In the genomic region with DNA sequence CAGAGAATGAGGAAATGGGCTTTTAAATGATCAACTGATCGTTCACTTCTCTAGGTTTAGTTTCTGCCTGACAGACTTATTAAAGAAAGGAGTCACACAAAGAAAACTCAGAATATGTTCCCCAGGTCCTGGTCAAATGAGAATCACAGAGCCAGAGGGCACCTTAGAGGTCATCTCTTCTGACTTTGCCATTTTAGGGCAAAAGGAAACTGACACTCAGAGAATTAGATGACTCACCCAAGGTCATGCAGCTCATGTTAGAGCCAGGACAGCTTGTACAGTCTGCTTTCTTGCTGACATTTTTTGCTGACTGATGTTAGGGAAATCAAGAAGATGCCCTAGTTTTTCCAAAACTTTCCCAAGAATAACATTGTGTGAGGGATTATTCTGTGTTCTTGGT, we compare ENCODE assay signal across 21 cellular contexts.
DNase-seq lines count a peak whose midpoint lies in the region; ATAC-seq, FAIRE-seq and TF ChIP-seq lines count a peak whose summit lies in the region.
"Had no signal": no experiment of that assay in that cellular context is flagged by ENCODE, and none has a peak within 500 bp of the region (broad histone marks: within the 10 kb centered on the region; RNA-seq: fewer than 3 reads in every experiment).

No MANE protein-coding gene starts in this region.

- DNase-seq in bronchial epithelial cell (ENCODE audit: low read depth) (no peak), NCI-H2107 (lab: John Stamatoyannopoulos, UW) (no peak), HAP-1 (ENCODE audit: low spot score in 2 of 2) (no peak)
- DNase-seq: activated T-cell treated with anti-CD3 and anti-CD28 coated beads, Interleukin-2, amount 50 U/mL, for 4 hours; cortex of kidney; erythroblast; HFFc6; IMR-90; naive B cell; sigmoid colon had no signal

- no peaks in the 10 kb centered on the region for H3K4me1 ChIP-seq in HAP-1
- H3K4me1 ChIP-seq: sigmoid colon had no signal

- H3K36me3 ChIP-seq in bronchial epithelial cell (ENCODE audit: control insufficient read depth, insufficient read depth, low read length): no peaks in the 10 kb centered on the region
- H3K36me3 ChIP-seq in HAP-1 (replicated peaks): no peaks in the 10 kb centered on the region
- H3K36me3 ChIP-seq: sigmoid colon had no signal

- TF ChIP-seq CTCF in bronchial epithelial cell (IDR thresholded peaks at IDR 0.05; ENCODE audit: insufficient read depth, low read length, severe bottlenecking): no peak

- in situ Hi-C loops in HAP-1 (cut with MboI; ENCODE audit: low sequenced_read_pairs): no loop called here

- H3K4me3 ChIP-seq in bronchial epithelial cell (ENCODE audit: low read depth, low read length) (no peak overlapping the region), HAP-1 (no peak overlapping the region)
- H3K4me3 ChIP-seq: sigmoid colon, SK-N-MC had no signal

- H3K9me3 ChIP-seq in HAP-1: no peaks in the 10 kb centered on the region
- H3K9me3 ChIP-seq: sigmoid colon had no signal

- peak; percentile 7 for FAIRE-seq in bronchial epithelial cell (lab: Jason Lieb, UNC)
- FAIRE-seq: frontal cortex, GM12892 had no signal

- H3K27me3 ChIP-seq in bronchial epithelial cell (ENCODE audit: control insufficient read depth, insufficient read depth, low read length) (no peaks in the 10 kb centered on the region), HAP-1 (ENCODE audit: low read depth) (no peaks in the 10 kb centered on the region)
- H3K27me3 ChIP-seq: sigmoid colon had no signal

- ATAC-seq in GM18508 (IDR thresholded peaks at IDR 0.05; ENCODE audit: insufficient read depth, unreplicated experiment) (peak; percentile 88), GM21447 (IDR thresholded peaks at IDR 0.05; ENCODE audit: unreplicated experiment) (peak; percentile 70), HG03460 (IDR thresholded peaks at IDR 0.05; ENCODE audit: unreplicated experiment) (peak; percentile 75), GM21526 (IDR thresholded peaks at IDR 0.05; ENCODE audit: low FRiP score, unreplicated experiment) (no peak), GM21619 (IDR thresholded peaks at IDR 0.05; ENCODE audit: unreplicated experiment) (no peak)
- ATAC-seq: activated T-cell treated with anti-CD3 and anti-CD28 coated beads, Interleukin-2, amount 50 U/mL, for 4 hours; Panc1; stimulated activated memory B cell treated with anti-CD40 and anti-IgM and Interleukin-4, amounts not matched to agents 10 μg/mL and 1 μg/mL and 100 μg/mL, for 72 hours; WTC11 had no signal

Comparison
In these comparisons a context has a peak if more than half of its experiments do, and no peak if none do; other contexts are left out.
1. ATAC-seq: peak in GM18508 (single experiment), GM21447 (single experiment) and HG03460 (single experiment); none in GM21526 (single experiment) and GM21619 (single experiment).